In genomic region chr1:155012052-155012546, GRCh38 we compare ENCODE assay signal across 8 cellular contexts. TPM values are rescaled to one million over a fixed set of nuclear protein-coding genes. Genes with fewer than 3 reads are reported as not detected.
DNase-seq lines count a peak whose midpoint lies in the region; ATAC-seq and TF ChIP-seq lines count a peak whose summit lies in the region.
"Had no signal": no experiment of that assay in that cellular context is flagged by ENCODE, and none has a peak within 500 bp of the region (broad histone marks: within the 10 kb centered on the region; RNA-seq: fewer than 3 reads in every experiment).

No MANE protein-coding gene starts in this region.

- no peak for ATAC-seq in central memory CD8-positive, alpha-beta T cell (replicated peaks; ENCODE audit: extremely low read depth, poor library complexity, severe bottlenecking)
- ATAC-seq in left colon (peak; percentile 42), HG03159 (IDR thresholded peaks at IDR 0.05; ENCODE audit: unreplicated experiment) (no peak), GM18858 (IDR thresholded peaks at IDR 0.05; ENCODE audit: unreplicated experiment) (no peak)
- ATAC-seq: Panc1 had no signal

- no peak for TF ChIP-seq CTCF in HEK293 (tag by site-specific recombination; IDR thresholded peaks at IDR 0.05)

- H3K36me3 ChIP-seq in HEK293 (ENCODE audit: control insufficient read depth in 2 of 2, insufficient read depth in 1 of 2, low read length in 2 of 2) (peaks cover 0 to 37% of the 10 kb centered on the region in 2 experiments; a peak in 1 of 3 replicates), thymus (ENCODE audit: control insufficient read depth, insufficient read depth) (peaks cover 6% of the 10 kb centered on the region)

- 79% methylated on average over 9 of the region's 9 CpGs for WGBS in thymus

- POLR2A ChIA-PET in HEK293 (lab: Yijun Ruan, JAX): interaction anchor here (1.0 to 1.6 kb wide), 6 partner anchors 8 to 155 kb away, joined by 3 to 8 read pairs (median 4); partner anchors contain the start of gene PYGO2

- H3K27me3 ChIP-seq in thymus (ENCODE audit: control insufficient read depth, insufficient read depth): peaks cover 13% of the 10 kb centered on the region

- DNase-seq in NCI-H526 (lab: John Stamatoyannopoulos, UW) (peak; percentile 54 to 77), left colon (peak; percentile 79 to 91)
- no peak for DNase-seq in central memory CD8-positive, alpha-beta T cell (ENCODE audit: low spot score in 2 of 2)

- H3K27ac Mint-ChIP-seq in central memory CD8-positive, alpha-beta T cell (ENCODE audit: low read depth): peak overlapping the region; percentile 46

- H3K4me3 ChIP-seq in HEK293 (ENCODE audit: low read depth, low read length): no peak overlapping the region
- H3K4me3 ChIP-seq in thymus (ENCODE audit: low read length): no peak overlapping the region

- peaks cover 11% of the 10 kb centered on the region for H3K36me3 Mint-ChIP-seq in central memory CD8-positive, alpha-beta T cell (ENCODE audit: insufficient read depth)

- H3K27me3 Mint-ChIP-seq in central memory CD8-positive, alpha-beta T cell: no peaks in the 10 kb centered on the region

- intact Hi-C loops in left colon (cut with DNase I, micrococcal nuclease): loop anchor here in 1 of 2 donors (10.0 kb wide), 1 partner anchor 47 kb away; the partner anchor contains the start of gene PYGO2

- 0 out of 2 replicates have a peak overlapping the region, but pooled peaks have one; percentile 24 for H3K27ac ChIP-seq in HEK293 (ENCODE audit: extremely low read depth, low read depth, low read length)
- H3K27ac ChIP-seq in thymus (ENCODE audit: low read depth): peak overlapping the region; percentile 68

- CTCF ChIA-PET in HEK293 (lab: Yijun Ruan, JAX): interaction anchor here (0.6 to 1.4 kb wide), 4 partner anchors 10 to 79 kb away, joined by 3 to 4 read pairs (median 4); partner anchors contain the start of genes LENEP, PYGO2 and ZBTB7B

- peaks cover 13% of the 10 kb centered on the region for H3K4me1 ChIP-seq in HEK293 (ENCODE audit: control insufficient read depth, insufficient read depth, low read length)
- peaks cover 45% of the 10 kb centered on the region for H3K4me1 ChIP-seq in thymus (ENCODE audit: control insufficient read depth, insufficient read depth, low read length)

- peak overlapping the region; percentile 62 for H3K4me3 Mint-ChIP-seq in central memory CD8-positive, alpha-beta T cell

- H3K9me3 ChIP-seq in HEK293 (ENCODE audit: control insufficient read depth, insufficient read depth, low read depth, low read length) (no peaks in the 10 kb centered on the region), thymus (ENCODE audit: control insufficient read depth) (peaks cover 1% of the 10 kb centered on the region)

- no peaks in the 10 kb centered on the region for H3K9me3 Mint-ChIP-seq in central memory CD8-positive, alpha-beta T cell

- H3K4me1 Mint-ChIP-seq in central memory CD8-positive, alpha-beta T cell: peaks cover 67% of the 10 kb centered on the region

TF ChIP-seq in HEK293, 187 proteins besides CTCF, POLR2A, EP300 and RAD21 (continues in another document):
- TF ChIP-seq GLIS1 (tag by site-specific recombination; IDR thresholded peaks at IDR 0.05) (peak; percentile 50), ZXDB (tag by site-specific recombination; IDR thresholded peaks at IDR 0.05) (no peak), ZNF398 (tag by site-specific recombination; IDR thresholded peaks at IDR 0.05) (peak; percentile 86), ZNF621 (tag by site-specific recombination; IDR thresholded peaks at IDR 0.05) (peak; percentile 61; the same call in 1 of the 2 replicates), KLF1 (tag by site-specific recombination; IDR thresholded peaks at IDR 0.05) (peak; percentile 77), ZNF354C (tag by site-specific recombination; IDR thresholded peaks at IDR 0.05; ENCODE audit: borderline replicate concordance, low read depth) (no peak), ZSCAN5A (tag by site-specific recombination; IDR thresholded peaks at IDR 0.05) (no peak), EGR2 (tag by site-specific recombination; IDR thresholded peaks at IDR 0.05; ENCODE audit: low read depth) (peak; percentile 87), ZNF366 (tag by site-specific recombination; conservative IDR thresholded peaks at IDR 0.05) (peak; percentile 77), ZBTB26 (tag by site-specific recombination; optimal IDR thresholded peaks at IDR 0.05) (peak; percentile 33), ZNF423 (tag by site-specific recombination; IDR thresholded peaks at IDR 0.05) (peak; percentile 11; the same call in 1 of the 2 replicates), SCRT2 (tag by site-specific recombination; IDR thresholded peaks at IDR 0.05) (peak; percentile 73), OSR2 (tag by site-specific recombination; IDR thresholded peaks at IDR 0.05) (peak; percentile 100), SP3 (tag by site-specific recombination; IDR thresholded peaks at IDR 0.05) (peak; percentile 66), ZNF362 (tag by site-specific recombination; IDR thresholded peaks at IDR 0.05) (no peak), ZIC2 (tag by site-specific recombination; IDR thresholded peaks at IDR 0.05) (peak; percentile 64), GLIS2 (tag by site-specific recombination; IDR thresholded peaks at IDR 0.05) (peak; percentile 30), HOXA7 (CRISPR knock-in tag; IDR thresholded peaks at IDR 0.05; ENCODE audit: borderline replicate concordance) (no peak), ZNF660 (tag by site-specific recombination; IDR thresholded peaks at IDR 0.05) (no peak), ZFHX2 (tag by site-specific recombination; conservative IDR thresholded peaks at IDR 0.05) (peak; percentile 88), ZNF10 (tag by site-specific recombination; IDR thresholded peaks at IDR 0.05) (peak; percentile 67; the same call in 1 of the 2 replicates), ZNF341 (tag by site-specific recombination; IDR thresholded peaks at IDR 0.05; ENCODE audit: low read depth) (peak; percentile 57), IKZF3 (tag by site-specific recombination; IDR thresholded peaks at IDR 0.05) (peak; percentile 56; the same call in 1 of the 2 replicates)

RNA-seq across cellular contexts. Expression of gene ZBTB7B, which starts 9.5 kb away (rescaled TPM):
- 100 to 1,000 TPM; 248 to 326 TPM for total RNA-seq in left colon
- 21.9 TPM for polyA plus RNA-seq in thymus

RNA-seq across cellular contexts. Expression of gene LENEP, which starts 18.7 kb away (rescaled TPM):
- total RNA-seq in left colon: under 1 TPM in 1 of 2 donors, not detected in 1; 0.52 TPM
- polyA plus RNA-seq in thymus: 0.16 TPM

RNA-seq across cellular contexts. Expression of gene DCST2, which starts 21.5 kb away (rescaled TPM):
- total RNA-seq in left colon: 1 to 10 TPM; 1.5 to 3.6 TPM
- 7.8 TPM for polyA plus RNA-seq in thymus

RNA-seq across cellular contexts. Expression of gene DCST1, which starts 21.5 kb away (rescaled TPM):
- total RNA-seq in left colon: under 1 TPM in 1 of 2 donors, not detected in 1; 0.21 TPM
- polyA plus RNA-seq in thymus: not detected

RNA-seq across cellular contexts. Expression of gene FLAD1, which starts 29.0 kb away (rescaled TPM):
- total RNA-seq in left colon: 10 to 100 TPM; 32.8 to 43.7 TPM
- 34.8 TPM for polyA plus RNA-seq in thymus

Comparison
In these comparisons a context has a peak if more than half of its experiments do, and no peak if none do; other contexts are left out.
1. DNase-seq: peak in NCI-H526 (2 of 2) and left colon (2 of 2); none in central memory CD8-positive, alpha-beta T cell (0 of 2).